Comparison of ENCODE assay signal across 16 cellular contexts in the genomic region with DNA sequence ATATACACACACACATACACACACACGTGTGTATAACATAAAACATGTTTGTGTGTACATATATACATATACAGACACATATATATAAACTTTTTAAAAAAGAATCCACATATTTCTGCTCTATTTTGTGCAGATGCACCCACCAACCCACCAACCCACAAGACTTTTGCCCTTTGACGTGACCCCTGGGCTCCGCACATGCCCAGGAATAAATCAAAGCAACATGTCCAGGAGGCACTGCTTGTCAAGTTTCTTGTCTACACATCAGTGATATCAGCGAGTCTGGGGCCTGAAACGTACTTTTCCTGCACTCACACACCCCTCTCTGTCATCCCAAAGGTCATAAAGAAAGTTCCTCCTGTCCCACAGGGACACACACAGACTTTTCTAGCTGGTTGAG.
"Had no signal": no experiment of that assay in that cellular context is flagged by ENCODE, and none has a peak within 500 bp of the region (broad histone marks: within the 10 kb centered on the region; RNA-seq: fewer than 3 reads in every experiment).

No MANE protein-coding gene starts in this region.

- H3K4me3 Mint-ChIP-seq: endodermal cell; naive B cell; nephron; stimulated activated memory B cell treated with anti-CD40 and anti-IgM and Interleukin-4, amounts not matched to agents 10 μg/mL and 1 μg/mL and 100 μg/mL, for 72 hours; stimulated activated naive CD8-positive, alpha-beta T cell treated with anti-CD3 and anti-CD28 coated beads, Interleukin-15, Interleukin-2, amounts not matched to agents 100 ng/mL and 50 ng/mL, for 24 hours had no signal

- H3K27me3 ChIP-seq: cardiac muscle cell, hepatocyte, testis, tibial nerve had no signal

- H3K27ac Mint-ChIP-seq: endodermal cell; stimulated activated memory B cell treated with anti-CD40 and anti-IgM and Interleukin-4, amounts not matched to agents 10 μg/mL and 1 μg/mL and 100 μg/mL, for 72 hours; stimulated activated naive CD8-positive, alpha-beta T cell treated with anti-CD3 and anti-CD28 coated beads, Interleukin-15, Interleukin-2, amounts not matched to agents 100 ng/mL and 50 ng/mL, for 24 hours had no signal

- DNase-seq: cerebellar nuclear complex; effector CD4-positive, alpha-beta T cell; erythroblast; foreskin keratinocyte; kidney glomerular epithelial cell; naive B cell; right cardiac atrium; stimulated activated CD4-positive, alpha-beta T cell treated with anti-CD3 and anti-CD28 coated beads, Interleukin-4, amount 100 ng/mL, for 1 hour; testis had no signal

- H3K36me3 Mint-ChIP-seq: naive B cell; stimulated activated memory B cell treated with anti-CD40 and anti-IgM and Interleukin-4, amounts not matched to agents 10 μg/mL and 1 μg/mL and 100 μg/mL, for 72 hours had no signal

- H3K4me3 ChIP-seq: cardiac muscle cell, hepatocyte, testis, tibial nerve had no signal

- H3K9me3 Mint-ChIP-seq: endodermal cell; naive B cell; nephron; stimulated activated memory B cell treated with anti-CD40 and anti-IgM and Interleukin-4, amounts not matched to agents 10 μg/mL and 1 μg/mL and 100 μg/mL, for 72 hours; stimulated activated naive CD8-positive, alpha-beta T cell treated with anti-CD3 and anti-CD28 coated beads, Interleukin-15, Interleukin-2, amounts not matched to agents 100 ng/mL and 50 ng/mL, for 24 hours had no signal

- H3K27me3 Mint-ChIP-seq: naive B cell; stimulated activated memory B cell treated with anti-CD40 and anti-IgM and Interleukin-4, amounts not matched to agents 10 μg/mL and 1 μg/mL and 100 μg/mL, for 72 hours; stimulated activated naive CD8-positive, alpha-beta T cell treated with anti-CD3 and anti-CD28 coated beads, Interleukin-15, Interleukin-2, amounts not matched to agents 100 ng/mL and 50 ng/mL, for 24 hours had no signal

- H3K9me3 ChIP-seq: testis, tibial nerve had no signal

- H3K36me3 ChIP-seq: cardiac muscle cell had no signal

- ATAC-seq: right cardiac atrium; stimulated activated memory B cell treated with anti-CD40 and anti-IgM and Interleukin-4, amounts not matched to agents 10 μg/mL and 1 μg/mL and 100 μg/mL, for 72 hours had no signal

- H3K27ac ChIP-seq: cardiac muscle cell, foreskin keratinocyte, hepatocyte, testis, tibial nerve had no signal

- H3K4me1 ChIP-seq: foreskin keratinocyte, testis, tibial nerve had no signal
